8 cellular contexts compared by ENCODE assay signal in genomic region chr11:6757373-6757967, GRCh38. TPM values are rescaled to one million over a fixed set of nuclear protein-coding genes. Genes with fewer than 3 reads are reported as not detected.
A peak's percentile ranks its signal among the peaks of the same experiment; 100 is the strongest.
DNase-seq lines count a peak whose midpoint lies in the region; ATAC-seq and TF ChIP-seq lines count a peak whose summit lies in the region.

No MANE protein-coding gene starts in this region.

- ATAC-seq in HG03025 (IDR thresholded peaks at IDR 0.05; ENCODE audit: low FRiP score, unreplicated experiment) (peak; percentile 72), HG03457 (IDR thresholded peaks at IDR 0.05; ENCODE audit: unreplicated experiment) (no peak)
- ATAC-seq in activated T-cell treated with anti-CD3 and anti-CD28 coated beads, Interleukin-2, amount 50 U/mL, for 72 hours (replicated peaks in 1 of 2): peak; percentile 72

- H3K27ac ChIP-seq in OCI-LY1 (ENCODE audit: low read depth, low read length, poor library complexity, severe bottlenecking): no peak overlapping the region

- no peaks in the 10 kb centered on the region for H3K4me1 ChIP-seq in OCI-LY1 (ENCODE audit: insufficient read depth, low read length, severe bottlenecking)

- H3K4me3 ChIP-seq in OCI-LY1 (ENCODE audit: low read depth, low read length, poor library complexity, severe bottlenecking): no peak overlapping the region
- H3K4me3 ChIP-seq in fibroblast of villous mesenchyme (ENCODE audit: low read depth, low read length): no peak overlapping the region

- H4K20me1 ChIP-seq in OCI-LY1 (ENCODE audit: insufficient read depth, low read length): no peaks in the 10 kb centered on the region

- H3K27ac Mint-ChIP-seq in activated T-cell treated with anti-CD3 and anti-CD28 coated beads, Interleukin-2, amount 50 U/mL, for 72 hours: no peak overlapping the region

- H3K4me3 Mint-ChIP-seq in activated T-cell treated with anti-CD3 and anti-CD28 coated beads, Interleukin-2, amount 50 U/mL, for 72 hours: no peak overlapping the region

- no peaks in the 10 kb centered on the region for H3K9me3 ChIP-seq in OCI-LY1 (ENCODE audit: low read length)

- H3K36me3 ChIP-seq in OCI-LY1 (ENCODE audit: insufficient read depth, low read length): no peaks in the 10 kb centered on the region

- no peaks in the 10 kb centered on the region for H3K9me3 Mint-ChIP-seq in activated T-cell treated with anti-CD3 and anti-CD28 coated beads, Interleukin-2, amount 50 U/mL, for 72 hours

- no peak overlapping the region for H3K9ac ChIP-seq in OCI-LY1 (ENCODE audit: low read length)

- no peak overlapping the region for H3K4me2 ChIP-seq in OCI-LY1 (ENCODE audit: low read length)

- no peaks in the 10 kb centered on the region for H3K79me2 ChIP-seq in OCI-LY1 (ENCODE audit: insufficient read depth, low read length)

- peak; percentile 51 for DNase-seq in A172 (ENCODE audit: low spot score)
- peak; percentile 41 for DNase-seq in GM10266 (ENCODE audit: extremely low spot score)
- DNase-seq in activated T-cell treated with anti-CD3 and anti-CD28 coated beads, Interleukin-2, amount 50 U/mL, for 72 hours: peak; percentile 48 to 50
- peak; percentile 63 for DNase-seq in fibroblast of villous mesenchyme (ENCODE audit: low read depth)
- peak; percentile 34 for DNase-seq in occipital lobe (lab: John Stamatoyannopoulos, UW)

- no peaks in the 10 kb centered on the region for H3K36me3 Mint-ChIP-seq in activated T-cell treated with anti-CD3 and anti-CD28 coated beads, Interleukin-2, amount 50 U/mL, for 72 hours (ENCODE audit: insufficient read depth in 2 of 2)

- no peaks in the 10 kb centered on the region for H3K9me2 ChIP-seq in OCI-LY1 (ENCODE audit: low read depth, low read length)

- H3F3A ChIP-seq in OCI-LY1 (ENCODE audit: insufficient read depth, low read length): no peaks in the 10 kb centered on the region

- peaks cover 12% of the 10 kb centered on the region for H3K4me1 Mint-ChIP-seq in activated T-cell treated with anti-CD3 and anti-CD28 coated beads, Interleukin-2, amount 50 U/mL, for 72 hours (ENCODE audit: low read depth)

- H3K27me3 ChIP-seq in OCI-LY1 (ENCODE audit: insufficient read depth, low read length): no peaks in the 10 kb centered on the region

- H2AFZ ChIP-seq in OCI-LY1 (ENCODE audit: low read length): no peak overlapping the region

- TF ChIP-seq CTCF in GM10266 (IDR thresholded peaks at IDR 0.05; ENCODE audit: control insufficient read depth, insufficient read depth, low read depth, missing control alignments): peak; percentile 76
- TF ChIP-seq CTCF in OCI-LY1 (IDR thresholded peaks at IDR 0.05; ENCODE audit: low read length): peak; percentile 59
- peak; percentile 70 for TF ChIP-seq CTCF in fibroblast of villous mesenchyme (IDR thresholded peaks at IDR 0.05; ENCODE audit: insufficient read depth, low read depth, low read length)

- H3K27me3 Mint-ChIP-seq in activated T-cell treated with anti-CD3 and anti-CD28 coated beads, Interleukin-2, amount 50 U/mL, for 72 hours (ENCODE audit: low read depth): peaks cover 4% of the 10 kb centered on the region

RNA-seq across cellular contexts. Expression of gene OR2AG2, which starts 14.3 kb away (rescaled TPM):
- total RNA-seq in A172 (2014; rRNA removed; shearing (Covaris generic)): not detected in 2 replicates
- total RNA-seq in activated T-cell treated with anti-CD3 and anti-CD28 coated beads, Interleukin-2, amount 50 U/mL, for 72 hours: under 1 TPM in 1 of 2 donors, not detected in 1; 0.19 TPM
- total RNA-seq in fibroblast of villous mesenchyme (under 0.01 and 0.32 TPM in 2 replicates), occipital lobe (0.47 TPM)

RNA-seq across cellular contexts. Expression of gene OR2AG1, which starts 25.4 kb away (rescaled TPM):
- not detected in 2 replicates for total RNA-seq in A172 (2014; rRNA removed; shearing (Covaris generic))
- not detected for total RNA-seq in activated T-cell treated with anti-CD3 and anti-CD28 coated beads, Interleukin-2, amount 50 U/mL, for 72 hours
- not detected in 2 replicates for total RNA-seq in fibroblast of villous mesenchyme
- not detected for total RNA-seq in occipital lobe

RNA-seq across cellular contexts. Expression of gene OR6A2, which starts 42.0 kb away (rescaled TPM):
- not detected in 2 replicates for total RNA-seq in A172 (2014; rRNA removed; shearing (Covaris generic))
- under 1 TPM in 1 of 2 donors, not detected in 1; 0.07 TPM for total RNA-seq in activated T-cell treated with anti-CD3 and anti-CD28 coated beads, Interleukin-2, amount 50 U/mL, for 72 hours
- total RNA-seq in fibroblast of villous mesenchyme (0.32 and 0.43 TPM in 2 replicates), occipital lobe (0.47 TPM)
